ENCODE assay signal across 25 cellular contexts in genomic region chr7:142405122-142405765, GRCh38.
DNase-seq lines count a peak whose midpoint lies in the region; ATAC-seq and TF ChIP-seq lines count a peak whose summit lies in the region.
"Had no signal": no experiment of that assay in that cellular context is flagged by ENCODE, and none has a peak within 500 bp of the region (broad histone marks: within the 10 kb centered on the region; RNA-seq: fewer than 3 reads in every experiment).

No MANE protein-coding gene starts in this region.

- no peaks in the 10 kb centered on the region for H3K9me3 Mint-ChIP-seq in WTC11
- no peaks in the 10 kb centered on the region for H3K9me3 Mint-ChIP-seq in immature natural killer cell
- no peaks in the 10 kb centered on the region for H3K9me3 Mint-ChIP-seq in activated naive CD4-positive, alpha-beta T cell treated with anti-CD3 and anti-CD28 coated beads for 36 hours
- H3K9me3 Mint-ChIP-seq: activated T-cell treated with anti-CD3 and anti-CD28 coated beads, Interleukin-2, amount 50 U/mL, for 24 hours; CD4-positive, CD25-positive, alpha-beta regulatory T cell had no signal

- no peak overlapping the region for H3K9ac ChIP-seq in GM23248

- no peak overlapping the region for H2AFZ ChIP-seq in GM23248

- POLR2A ChIA-PET in AG04450 (lab: Yijun Ruan, JAX), result no interaction called here
- POLR2A ChIA-PET in WTC11 (lab: Charles Lee), result no interaction called here

- no peaks in the 10 kb centered on the region for H3K4me1 Mint-ChIP-seq in WTC11
- no peaks in the 10 kb centered on the region for H3K4me1 Mint-ChIP-seq in immature natural killer cell
- H3K4me1 Mint-ChIP-seq in activated naive CD4-positive, alpha-beta T cell treated with anti-CD3 and anti-CD28 coated beads for 36 hours (ENCODE audit: low read depth), result no peaks in the 10 kb centered on the region
- H3K4me1 Mint-ChIP-seq: CD4-positive, CD25-positive, alpha-beta regulatory T cell had no signal

- peak; percentile 14; the same call in 1 of the 2 replicates for TF ChIP-seq CTCF in AG04450 (IDR thresholded peaks at IDR 0.05; ENCODE audit: low read depth, low read length)
- no peak for TF ChIP-seq CTCF in WTC11 (IDR thresholded peaks at IDR 0.05)

- H3F3A ChIP-seq in GM23248 (ENCODE audit: insufficient read depth), result no peaks in the 10 kb centered on the region

- H3K36me3 Mint-ChIP-seq in WTC11 (no peaks in the 10 kb centered on the region), immature natural killer cell (no peaks in the 10 kb centered on the region)
- H3K36me3 Mint-ChIP-seq in activated naive CD4-positive, alpha-beta T cell treated with anti-CD3 and anti-CD28 coated beads for 36 hours (ENCODE audit: low read depth), result no peaks in the 10 kb centered on the region
- H3K36me3 Mint-ChIP-seq: CD4-positive, CD25-positive, alpha-beta regulatory T cell had no signal

- no peak overlapping the region for H3K4me2 ChIP-seq in GM23248 (ENCODE audit: unreplicated experiment)
- H3K4me2 ChIP-seq: A549 had no signal

- 80 to 84% methylated on average over 7 of the region's 7 CpGs for WGBS in GM23248 (ENCODE audit: low coverage in 1 of 2, low lambda C conversion rate in 2 of 2, missing lambda C conversion rate in 2 of 2), 2 experiments

- in situ Hi-C loops in GM23248 (cut with MboI), result no loop called here

- no peak for DNase-seq in AG04450 (ENCODE audit: low read depth, low spot score)
- peak; percentile 47 for DNase-seq in GM23248
- no peak for DNase-seq in WTC11 (ENCODE audit: low spot score)
- peak; percentile 31 for DNase-seq in hepatic stellate cell (ENCODE audit: low spot score)
- no peak for DNase-seq in immature natural killer cell
- no peak for DNase-seq in activated naive CD4-positive, alpha-beta T cell treated with anti-CD3 and anti-CD28 coated beads for 36 hours
- DNase-seq in SHP77 treated with DMSO at 0.1 percent for 48 hours (lab: John Stamatoyannopoulos, UW), result no peak
- no peak for DNase-seq in OCI-M2 (lab: John Stamatoyannopoulos, UW; ENCODE audit: unreplicated experiment)
- DNase-seq: activated CD4-positive, alpha-beta T cell treated with anti-CD3 and anti-CD28 coated beads for 48 hours; activated naive CD4-positive, alpha-beta T cell; activated T-cell treated with anti-CD3 and anti-CD28 coated beads, Interleukin-2, amount 50 U/mL, for 24 hours; CD4-positive, CD25-positive, alpha-beta regulatory T cell; dermis blood vessel endothelial cell; heart left ventricle; Karpas-422; left colon; MV-4-11; NCI-H146; NCI-H510A treated with DMSO at 0.1 percent for 48 hours; upper lobe of left lung had no signal

- ATAC-seq in WTC11, result peak; percentile 72
- ATAC-seq: A549, heart left ventricle, left colon, Panc1 had no signal

- H3K79me2 ChIP-seq in GM23248 (ENCODE audit: insufficient read depth), result no peaks in the 10 kb centered on the region

- H3K4me1 ChIP-seq in GM23248 (ENCODE audit: insufficient read depth), result peaks cover 5% of the 10 kb centered on the region; the same call in 1 of the 2 replicates
- H3K4me1 ChIP-seq: A549, upper lobe of left lung had no signal

- H3K4me3 ChIP-seq in AG04450 (ENCODE audit: low read depth, low read length) (no peak overlapping the region), GM23248 (no peak overlapping the region)
- H3K4me3 ChIP-seq: A549, heart left ventricle, SJSA1, skin epidermis, upper lobe of left lung had no signal

- H3K4me3 Mint-ChIP-seq in WTC11, result no peak overlapping the region
- no peak overlapping the region for H3K4me3 Mint-ChIP-seq in immature natural killer cell
- no peak overlapping the region for H3K4me3 Mint-ChIP-seq in activated naive CD4-positive, alpha-beta T cell treated with anti-CD3 and anti-CD28 coated beads for 36 hours
- H3K4me3 Mint-ChIP-seq: activated T-cell treated with anti-CD3 and anti-CD28 coated beads, Interleukin-2, amount 50 U/mL, for 24 hours; CD4-positive, CD25-positive, alpha-beta regulatory T cell had no signal

- H3K27ac ChIP-seq in AG04450 (ENCODE audit: low read depth, low read length), result no peak overlapping the region
- H3K27ac ChIP-seq in GM23248, result no peak overlapping the region
- H3K27ac ChIP-seq: A549, heart left ventricle, neutrophil, SJSA1, skin epidermis, upper lobe of left lung had no signal

- H3K9me3 ChIP-seq in AG04450 (ENCODE audit: control insufficient read depth, insufficient read depth, low read length) (no peaks in the 10 kb centered on the region), GM23248 (ENCODE audit: low read depth) (no peaks in the 10 kb centered on the region)
- H3K9me3 ChIP-seq: A549, heart left ventricle, neutrophil, SJSA1, upper lobe of left lung had no signal

- intact Hi-C loops in activated naive CD4-positive, alpha-beta T cell treated with anti-CD3 and anti-CD28 coated beads for 36 hours (cut with micrococcal nuclease), result no loop called here

- H3K27me3 ChIP-seq in AG04450 (ENCODE audit: control insufficient read depth, insufficient read depth, low read length), result peaks cover 9% of the 10 kb centered on the region
- peaks cover 26% of the 10 kb centered on the region for H3K27me3 ChIP-seq in GM23248 (replicated peaks; ENCODE audit: insufficient read depth)
- H3K27me3 ChIP-seq: heart left ventricle, neutrophil, SJSA1, upper lobe of left lung had no signal

- H3K27ac Mint-ChIP-seq in WTC11 (no peak overlapping the region), immature natural killer cell (no peak overlapping the region)
- no peak overlapping the region for H3K27ac Mint-ChIP-seq in activated naive CD4-positive, alpha-beta T cell treated with anti-CD3 and anti-CD28 coated beads for 36 hours
- H3K27ac Mint-ChIP-seq: activated T-cell treated with anti-CD3 and anti-CD28 coated beads, Interleukin-2, amount 50 U/mL, for 24 hours; CD4-positive, CD25-positive, alpha-beta regulatory T cell had no signal

- H4K20me1 ChIP-seq in GM23248 (ENCODE audit: insufficient read depth), result no peaks in the 10 kb centered on the region

- no peaks in the 10 kb centered on the region for H3K36me3 ChIP-seq in GM23248 (ENCODE audit: low read depth)
- H3K36me3 ChIP-seq: heart left ventricle, neutrophil, SJSA1, upper lobe of left lung had no signal

- H3K9me2 ChIP-seq in GM23248 (ENCODE audit: insufficient read depth), result no peaks in the 10 kb centered on the region

- no peaks in the 10 kb centered on the region; the same call in 1 of the 2 replicates for H3K27me3 Mint-ChIP-seq in WTC11 (ENCODE audit: low read depth)
- H3K27me3 Mint-ChIP-seq in immature natural killer cell (ENCODE audit: low read depth in 3 of 3), result peaks cover 6% of the 10 kb centered on the region in 3 donors
- no peaks in the 10 kb centered on the region for H3K27me3 Mint-ChIP-seq in activated naive CD4-positive, alpha-beta T cell treated with anti-CD3 and anti-CD28 coated beads for 36 hours (ENCODE audit: low read depth)
- H3K27me3 Mint-ChIP-seq: activated T-cell treated with anti-CD3 and anti-CD28 coated beads, Interleukin-2, amount 50 U/mL, for 24 hours had no signal

- CTCF ChIA-PET in AG04450 (lab: Charles Lee) (interaction anchor here (1.2 kb wide), 1 partner anchor 8 kb away, joined by 3 read pairs; no protein-coding TSS in a partner anchor), WTC11 (lab: Charles Lee) (no interaction called here)
- CTCF ChIA-PET in activated naive CD4-positive, alpha-beta T cell treated with anti-CD3 and anti-CD28 coated beads for 36 hours (lab: Charles Lee), result no interaction called here

TF ChIP-seq in WTC11, 78 proteins besides CTCF, POLR2A, EP300 and RAD21:
- TF ChIP-seq AR (CRISPR knock-in tag; IDR thresholded peaks at IDR 0.05) (no peak), MXD4 (CRISPR knock-in tag; IDR thresholded peaks at IDR 0.05; ENCODE audit: borderline replicate concordance) (no peak), ESRRA (CRISPR knock-in tag; IDR thresholded peaks at IDR 0.05; ENCODE audit: borderline replicate concordance) (no peak), NFE2L1 (CRISPR knock-in tag; IDR thresholded peaks at IDR 0.05) (no peak), SP1 (CRISPR knock-in tag; conservative IDR thresholded peaks at IDR 0.05) (no peak)

Comparison
In these comparisons a context has a peak if more than half of its experiments do, and no peak if none do; other contexts are left out.
1. DNase-seq: peak in GM23248 (single experiment) and hepatic stellate cell (single experiment); none in AG04450 (single experiment), WTC11 (single experiment), immature natural killer cell (0 of 3), activated naive CD4-positive, alpha-beta T cell treated with anti-CD3 and anti-CD28 coated beads for 36 hours (single experiment), SHP77 treated with DMSO at 0.1 percent for 48 hours (single experiment) and OCI-M2 (single experiment).